In the genomic region with DNA sequence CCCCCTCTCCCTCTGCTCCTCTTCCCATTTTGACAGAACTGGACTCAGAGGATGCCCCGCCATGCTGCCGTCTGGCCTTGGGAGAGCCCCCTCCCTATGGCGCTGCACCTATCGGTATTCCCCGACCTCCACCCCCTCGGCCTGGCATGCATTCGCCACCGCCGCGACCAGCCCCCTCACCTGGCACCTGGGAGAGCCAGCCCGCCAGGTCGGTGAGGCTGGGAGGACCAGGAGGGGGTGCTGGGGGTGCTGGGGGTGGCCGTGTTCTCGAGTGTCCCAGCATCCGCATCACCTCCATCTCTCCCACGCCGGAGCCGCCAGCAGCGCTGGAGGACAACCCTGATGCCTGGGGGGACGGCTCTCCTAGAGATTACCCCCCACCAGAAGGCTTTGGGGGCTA, we compare ENCODE assay signal across 1 cellular context.
TF ChIP-seq lines count a peak whose summit lies in the region.

No MANE protein-coding gene starts in this region.

TF ChIP-seq in GM23338, 12 proteins besides CTCF, POLR2A, EP300 and RAD21 (continued from another document):
- TF ChIP-seq, protein P1, sequence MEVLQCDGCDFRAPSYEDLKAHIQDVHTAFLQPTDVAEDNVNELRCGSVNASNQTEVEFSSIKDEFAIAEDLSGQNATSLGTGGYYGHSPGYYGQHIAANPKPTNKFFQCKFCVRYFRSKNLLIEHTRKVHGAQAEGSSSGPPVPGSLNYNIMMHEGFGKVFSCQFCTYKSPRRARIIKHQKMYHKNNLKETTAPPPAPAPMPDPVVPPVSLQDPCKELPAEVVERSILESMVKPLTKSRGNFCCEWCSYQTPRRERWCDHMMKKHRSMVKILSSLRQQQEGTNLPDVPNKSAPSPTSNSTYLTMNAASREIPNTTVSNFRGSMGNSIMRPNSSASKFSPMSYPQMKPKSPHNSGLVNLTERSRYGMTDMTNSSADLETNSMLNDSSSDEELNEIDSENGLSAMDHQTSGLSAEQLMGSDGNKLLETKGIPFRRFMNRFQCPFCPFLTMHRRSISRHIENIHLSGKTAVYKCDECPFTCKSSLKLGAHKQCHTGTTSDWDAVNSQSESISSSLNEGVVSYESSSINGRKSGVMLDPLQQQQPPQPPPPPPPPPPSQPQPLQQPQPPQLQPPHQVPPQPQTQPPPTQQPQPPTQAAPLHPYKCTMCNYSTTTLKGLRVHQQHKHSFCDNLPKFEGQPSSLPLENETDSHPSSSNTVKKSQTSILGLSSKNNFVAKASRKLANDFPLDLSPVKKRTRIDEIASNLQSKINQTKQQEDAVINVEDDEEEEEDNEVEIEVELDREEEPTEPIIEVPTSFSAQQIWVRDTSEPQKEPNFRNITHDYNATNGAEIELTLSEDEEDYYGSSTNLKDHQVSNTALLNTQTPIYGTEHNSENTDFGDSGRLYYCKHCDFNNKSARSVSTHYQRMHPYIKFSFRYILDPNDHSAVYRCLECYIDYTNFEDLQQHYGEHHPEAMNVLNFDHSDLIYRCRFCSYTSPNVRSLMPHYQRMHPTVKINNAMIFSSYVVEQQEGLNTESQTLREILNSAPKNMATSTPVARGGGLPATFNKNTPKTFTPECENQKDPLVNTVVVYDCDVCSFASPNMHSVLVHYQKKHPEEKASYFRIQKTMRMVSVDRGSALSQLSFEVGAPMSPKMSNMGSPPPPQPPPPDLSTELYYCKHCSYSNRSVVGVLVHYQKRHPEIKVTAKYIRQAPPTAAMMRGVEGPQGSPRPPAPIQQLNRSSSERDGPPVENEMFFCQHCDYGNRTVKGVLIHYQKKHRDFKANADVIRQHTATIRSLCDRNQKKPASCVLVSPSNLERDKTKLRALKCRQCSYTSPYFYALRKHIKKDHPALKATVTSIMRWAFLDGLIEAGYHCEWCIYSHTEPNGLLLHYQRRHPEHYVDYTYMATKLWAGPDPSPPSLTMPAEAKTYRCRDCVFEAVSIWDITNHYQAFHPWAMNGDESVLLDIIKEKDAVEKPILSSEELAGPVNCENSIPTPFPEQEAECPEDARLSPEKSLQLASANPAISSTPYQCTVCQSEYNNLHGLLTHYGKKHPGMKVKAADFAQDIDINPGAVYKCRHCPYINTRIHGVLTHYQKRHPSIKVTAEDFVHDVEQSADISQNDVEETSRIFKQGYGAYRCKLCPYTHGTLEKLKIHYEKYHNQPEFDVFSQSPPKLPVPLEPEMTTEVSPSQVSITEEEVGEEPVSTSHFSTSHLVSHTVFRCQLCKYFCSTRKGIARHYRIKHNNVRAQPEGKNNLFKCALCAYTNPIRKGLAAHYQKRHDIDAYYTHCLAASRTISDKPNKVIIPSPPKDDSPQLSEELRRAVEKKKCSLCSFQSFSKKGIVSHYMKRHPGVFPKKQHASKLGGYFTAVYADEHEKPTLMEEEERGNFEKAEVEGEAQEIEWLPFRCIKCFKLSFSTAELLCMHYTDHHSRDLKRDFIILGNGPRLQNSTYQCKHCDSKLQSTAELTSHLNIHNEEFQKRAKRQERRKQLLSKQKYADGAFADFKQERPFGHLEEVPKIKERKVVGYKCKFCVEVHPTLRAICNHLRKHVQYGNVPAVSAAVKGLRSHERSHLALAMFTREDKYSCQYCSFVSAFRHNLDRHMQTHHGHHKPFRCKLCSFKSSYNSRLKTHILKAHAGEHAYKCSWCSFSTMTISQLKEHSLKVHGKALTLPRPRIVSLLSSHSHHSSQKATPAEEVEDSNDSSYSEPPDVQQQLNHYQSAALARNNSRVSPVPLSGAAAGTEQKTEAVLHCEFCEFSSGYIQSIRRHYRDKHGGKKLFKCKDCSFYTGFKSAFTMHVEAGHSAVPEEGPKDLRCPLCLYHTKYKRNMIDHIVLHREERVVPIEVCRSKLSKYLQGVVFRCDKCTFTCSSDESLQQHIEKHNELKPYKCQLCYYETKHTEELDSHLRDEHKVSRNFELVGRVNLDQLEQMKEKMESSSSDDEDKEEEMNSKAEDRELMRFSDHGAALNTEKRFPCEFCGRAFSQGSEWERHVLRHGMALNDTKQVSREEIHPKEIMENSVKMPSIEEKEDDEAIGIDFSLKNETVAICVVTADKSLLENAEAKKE (CRISPR knock-in tag; IDR thresholded peaks at IDR 0.05) = no peak
- no peak for TF ChIP-seq JUNB (IDR thresholded peaks at IDR 0.05; ENCODE audit: unreplicated experiment)
- TF ChIP-seq, protein P2, sequence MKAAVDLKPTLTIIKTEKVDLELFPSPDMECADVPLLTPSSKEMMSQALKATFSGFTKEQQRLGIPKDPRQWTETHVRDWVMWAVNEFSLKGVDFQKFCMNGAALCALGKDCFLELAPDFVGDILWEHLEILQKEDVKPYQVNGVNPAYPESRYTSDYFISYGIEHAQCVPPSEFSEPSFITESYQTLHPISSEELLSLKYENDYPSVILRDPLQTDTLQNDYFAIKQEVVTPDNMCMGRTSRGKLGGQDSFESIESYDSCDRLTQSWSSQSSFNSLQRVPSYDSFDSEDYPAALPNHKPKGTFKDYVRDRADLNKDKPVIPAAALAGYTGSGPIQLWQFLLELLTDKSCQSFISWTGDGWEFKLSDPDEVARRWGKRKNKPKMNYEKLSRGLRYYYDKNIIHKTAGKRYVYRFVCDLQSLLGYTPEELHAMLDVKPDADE (IDR thresholded peaks at IDR 0.05) = no peak
- TF ChIP-seq CREB1 (CRISPR knock-in tag; IDR thresholded peaks at IDR 0.05; ENCODE audit: low read depth) = no peak
- TF ChIP-seq EZH2phosphoT487 (IDR thresholded peaks at IDR 0.05; ENCODE audit: unreplicated experiment) = no peak
